Comparison of ENCODE assay signal across 8 cellular contexts in the genomic region with DNA sequence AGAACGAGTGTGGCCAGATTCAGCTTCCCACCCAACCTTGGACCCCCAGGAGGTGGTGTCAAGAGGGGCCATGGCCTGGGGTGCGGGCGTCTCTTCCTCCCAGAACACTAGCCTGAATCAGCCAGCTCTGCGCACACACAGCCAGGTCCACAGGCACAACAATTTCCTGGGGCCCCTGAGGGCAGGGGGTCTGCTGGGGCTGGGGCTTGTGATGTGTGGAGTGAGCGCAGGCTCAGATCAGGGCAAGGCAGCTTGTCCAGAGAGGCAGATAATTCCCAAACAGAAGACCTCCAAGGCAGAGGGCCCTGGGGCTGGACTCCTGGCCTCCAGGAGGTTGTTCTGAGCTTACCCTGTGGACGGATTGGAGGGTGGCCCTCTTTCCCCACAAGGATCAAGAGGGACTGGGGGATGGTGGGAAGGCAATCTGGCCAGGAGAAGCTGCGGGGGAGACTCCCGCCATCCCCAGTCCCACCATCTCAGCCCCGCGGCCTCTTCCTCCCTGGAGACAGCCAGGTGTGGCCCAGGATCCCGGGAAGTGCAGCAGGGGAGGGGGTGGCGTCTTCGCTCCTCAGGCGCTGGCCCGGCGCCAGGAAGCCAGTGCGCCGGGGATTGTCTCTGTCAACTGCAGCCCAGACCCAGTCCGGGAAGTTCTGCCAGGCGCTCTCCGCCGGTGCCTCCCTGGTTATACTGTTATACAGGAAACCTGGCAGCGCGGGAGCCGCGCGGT.
DNase-seq lines count a peak whose midpoint lies in the region; ATAC-seq lines count a peak whose summit lies in the region.

No MANE protein-coding gene starts in this region.

- peaks cover 38% of the 10 kb centered on the region for H3K4me1 Mint-ChIP-seq in activated naive CD4-positive, alpha-beta T cell treated with anti-CD3 and anti-CD28 coated beads, Interleukin-2, amount 10 ng/mL, durations not matched to agents 7 days and 5 days

- no peaks in the 10 kb centered on the region for H3K9me3 Mint-ChIP-seq in activated naive CD4-positive, alpha-beta T cell treated with anti-CD3 and anti-CD28 coated beads, Interleukin-2, amount 10 ng/mL, durations not matched to agents 7 days and 5 days

- peaks cover 72% of the 10 kb centered on the region for H3K27me3 Mint-ChIP-seq in activated naive CD4-positive, alpha-beta T cell treated with anti-CD3 and anti-CD28 coated beads, Interleukin-2, amount 10 ng/mL, durations not matched to agents 7 days and 5 days

- CTCF ChIA-PET in activated naive CD4-positive, alpha-beta T cell treated with anti-CD3 and anti-CD28 coated beads, Interleukin-2, amount 10 ng/mL, durations not matched to agents 7 days and 5 days (lab: Charles Lee) = interaction anchor here (1.3 to 1.4 kb wide), 2 partner anchors 12 to 23 kb away, joined by 3 to 4 read pairs; no protein-coding TSS in a partner anchor

- no peaks in the 10 kb centered on the region for H3K36me3 Mint-ChIP-seq in activated naive CD4-positive, alpha-beta T cell treated with anti-CD3 and anti-CD28 coated beads, Interleukin-2, amount 10 ng/mL, durations not matched to agents 7 days and 5 days

- peak; percentile 34 for DNase-seq in stimulated activated CD4-positive, alpha-beta T cell treated with anti-CD3 and anti-CD28 coated beads, Interleukin-15, amount 100 ng/mL, for 24 hours
- DNase-seq in stimulated activated CD4-positive, alpha-beta T cell treated with anti-CD3 and anti-CD28 coated beads, Interleukin-1b, Interleukin-23, amount 100 ng/mL, for 48 hours = no peak
- DNase-seq in activated naive CD4-positive, alpha-beta T cell treated with anti-CD3 and anti-CD28 coated beads, Interleukin-2, amount 10 ng/mL, durations not matched to agents 7 days and 5 days = no peak
- DNase-seq in kidney tubule cell (ENCODE audit: low spot score) = peak; percentile 44
- no peak for DNase-seq in activated gamma-delta T cell (lab: John Stamatoyannopoulos, UW)
- DNase-seq in anterior cingulate cortex (lab: John Stamatoyannopoulos, UW) = no peak

- ATAC-seq in GM18907 (IDR thresholded peaks at IDR 0.05; ENCODE audit: unreplicated experiment) (no peak), HG03565 (IDR thresholded peaks at IDR 0.05; ENCODE audit: unreplicated experiment) (no peak)

- peak overlapping the region; percentile 41 for H3K4me3 Mint-ChIP-seq in activated naive CD4-positive, alpha-beta T cell treated with anti-CD3 and anti-CD28 coated beads, Interleukin-2, amount 10 ng/mL, durations not matched to agents 7 days and 5 days

- H3K27ac Mint-ChIP-seq in activated naive CD4-positive, alpha-beta T cell treated with anti-CD3 and anti-CD28 coated beads, Interleukin-2, amount 10 ng/mL, durations not matched to agents 7 days and 5 days = no peak overlapping the region

Comparison
In these comparisons a context has a peak if more than half of its experiments do, and no peak if none do; other contexts are left out.
1. DNase-seq: peak in stimulated activated CD4-positive, alpha-beta T cell treated with anti-CD3 and anti-CD28 coated beads, Interleukin-15, amount 100 ng/mL, for 24 hours (single experiment) and kidney tubule cell (single experiment); none in stimulated activated CD4-positive, alpha-beta T cell treated with anti-CD3 and anti-CD28 coated beads, Interleukin-1b, Interleukin-23, amount 100 ng/mL, for 48 hours (single experiment), activated naive CD4-positive, alpha-beta T cell treated with anti-CD3 and anti-CD28 coated beads, Interleukin-2, amount 10 ng/mL, durations not matched to agents 7 days and 5 days (single experiment), activated gamma-delta T cell (single experiment) and anterior cingulate cortex (0 of 58).